ENCODE assay signal across 15 cellular contexts in genomic region chr17:72710185-72710584, GRCh38.
DNase-seq lines count a peak whose midpoint lies in the region; ATAC-seq, FAIRE-seq and TF ChIP-seq lines count a peak whose summit lies in the region.
"Had no signal": no experiment of that assay in that cellular context is flagged by ENCODE, and none has a peak within 500 bp of the region (broad histone marks: within the 10 kb centered on the region; RNA-seq: fewer than 3 reads in every experiment).

No MANE protein-coding gene starts in this region.

- peaks cover 18% of the 10 kb centered on the region; the same call in 1 of the 2 replicates for H3K9me3 ChIP-seq in Panc1 (ENCODE audit: control insufficient read depth, insufficient read depth, low read depth, low read length)
- no peaks in the 10 kb centered on the region for H3K9me3 ChIP-seq in body of pancreas
- H3K9me3 ChIP-seq in esophagus muscularis mucosa: peaks cover 0 to 20% (median 12%) of the 10 kb centered on the region in 4 donors

- peaks cover 32% of the 10 kb centered on the region for H3K4me1 Mint-ChIP-seq in activated T-cell treated with anti-CD3 and anti-CD28 coated beads, Interleukin-2, amount 50 U/mL, for 24 hours (ENCODE audit: low read depth)

- FAIRE-seq in bronchial epithelial cell (lab: Jason Lieb, UNC): no peak

- intact Hi-C loops in Panc1 (cut with micrococcal nuclease; ENCODE audit: unreplicated experiment) (loop anchor here (10.0 kb wide), 1 partner anchor 115 kb away; no protein-coding TSS in a partner anchor), body of pancreas (cut with DNase I) (no loop called here), esophagus muscularis mucosa (cut with DNase I) (no loop called here)

- H3K27ac Mint-ChIP-seq in activated T-cell treated with anti-CD3 and anti-CD28 coated beads, Interleukin-2, amount 50 U/mL, for 24 hours: peak overlapping the region; percentile 34
- H3K27ac Mint-ChIP-seq: CD8-positive, alpha-beta T cell had no signal

- in situ Hi-C loops in Panc1 (cut with HindIII; ENCODE audit: low pct_unique_long_range_greater_than_20kb, low sequenced_read_pairs): no loop called here

- no peak for TF ChIP-seq CTCF in Panc1 (IDR thresholded peaks at IDR 0.05)
- no peak for TF ChIP-seq CTCF in bronchial epithelial cell (IDR thresholded peaks at IDR 0.05; ENCODE audit: insufficient read depth, low read length, severe bottlenecking)
- no peak for TF ChIP-seq CTCF in body of pancreas (IDR thresholded peaks at IDR 0.05)
- TF ChIP-seq CTCF in esophagus muscularis mucosa (IDR thresholded peaks at IDR 0.05): no peak

- POLR2A ChIA-PET in Panc1 (lab: Charles Lee): no interaction called here

- H3K4me3 Mint-ChIP-seq in activated T-cell treated with anti-CD3 and anti-CD28 coated beads, Interleukin-2, amount 50 U/mL, for 24 hours: no peak overlapping the region
- H3K4me3 Mint-ChIP-seq: CD8-positive, alpha-beta T cell had no signal

- H3K27me3 Mint-ChIP-seq in activated T-cell treated with anti-CD3 and anti-CD28 coated beads, Interleukin-2, amount 50 U/mL, for 24 hours: no peaks in the 10 kb centered on the region

- peaks cover 45% of the 10 kb centered on the region for H3K36me3 Mint-ChIP-seq in activated T-cell treated with anti-CD3 and anti-CD28 coated beads, Interleukin-2, amount 50 U/mL, for 24 hours (ENCODE audit: low read depth)

- H3K27me3 ChIP-seq in Panc1 (ENCODE audit: control insufficient read depth, insufficient read depth, low read length) (no peaks in the 10 kb centered on the region), bronchial epithelial cell (ENCODE audit: control insufficient read depth, insufficient read depth, low read length) (no peaks in the 10 kb centered on the region), body of pancreas (no peaks in the 10 kb centered on the region), esophagus muscularis mucosa (no peaks in the 10 kb centered on the region)
- H3K27me3 ChIP-seq: tibial artery had no signal

- H3K27ac ChIP-seq in Panc1 (ENCODE audit: low read length): peak overlapping the region; percentile 80
- no peak overlapping the region for H3K27ac ChIP-seq in body of pancreas
- no peak overlapping the region for H3K27ac ChIP-seq in esophagus muscularis mucosa (replicated peaks in 1 of 4)
- H3K27ac ChIP-seq: KMS-11, tibial artery had no signal

- CTCF ChIA-PET in Panc1 (lab: Charles Lee): no interaction called here

- no peaks in the 10 kb centered on the region for H3K36me3 ChIP-seq in Panc1 (ENCODE audit: control insufficient read depth, insufficient read depth, low read length)
- peaks cover 2% of the 10 kb centered on the region for H3K36me3 ChIP-seq in bronchial epithelial cell (ENCODE audit: control insufficient read depth, insufficient read depth, low read length)
- H3K36me3 ChIP-seq in body of pancreas (replicated peaks in 1 of 2; ENCODE audit: insufficient read depth in 1 of 2, low read depth in 2 of 2): no peaks in the 10 kb centered on the region
- H3K36me3 ChIP-seq in esophagus muscularis mucosa: peaks cover 0 to 6% (median 2%) of the 10 kb centered on the region in 4 donors

- H3K9me3 Mint-ChIP-seq in activated T-cell treated with anti-CD3 and anti-CD28 coated beads, Interleukin-2, amount 50 U/mL, for 24 hours: peaks cover 15% of the 10 kb centered on the region

- no peak for ATAC-seq in Panc1
- ATAC-seq in stimulated activated naive CD8-positive, alpha-beta T cell treated with anti-CD3 and anti-CD28 coated beads, Interleukin-15, Interleukin-2, amounts not matched to agents 100 U/mL and 50 U/mL, for 24 hours: peak; percentile 32
- no peak for ATAC-seq in body of pancreas
- no peak for ATAC-seq in HG03469 (IDR thresholded peaks at IDR 0.05; ENCODE audit: unreplicated experiment)
- ATAC-seq: CD8-positive, alpha-beta T cell had no signal

- H3K4me1 ChIP-seq in Panc1 (ENCODE audit: control insufficient read depth, insufficient read depth, low read length) (peaks cover 19% of the 10 kb centered on the region), body of pancreas (no peaks in the 10 kb centered on the region), esophagus muscularis mucosa (no peaks in the 10 kb centered on the region)
- H3K4me1 ChIP-seq: tibial artery had no signal

- no peak for DNase-seq in activated T-cell treated with anti-CD3 and anti-CD28 coated beads, Interleukin-2, amount 50 U/mL, for 24 hours
- no peak for DNase-seq in activated T-cell treated with anti-CD3 and anti-CD28 coated beads, Interleukin-2, amount 50 U/mL, for 1 hour
- DNase-seq in Panc1 (ENCODE audit: low read depth, low spot score) (no peak), bronchial epithelial cell (ENCODE audit: low read depth) (peak; percentile 96), body of pancreas (no peak), esophagus muscularis mucosa (ENCODE audit: extremely low spot score) (no peak)
- no peak for DNase-seq in stimulated activated naive CD8-positive, alpha-beta T cell treated with anti-CD3 and anti-CD28 coated beads, Interleukin-15, Interleukin-2, amounts not matched to agents 100 U/mL and 50 U/mL, for 24 hours
- DNase-seq: caudate nucleus; CD8-positive, alpha-beta T cell; effector memory CD4-positive, alpha-beta T cell; NCI-H1105 treated with DMSO at 0.1 percent for 48 hours; NCI-H69; tibial artery had no signal

- no peak for TF ChIP-seq EP300 in esophagus muscularis mucosa (IDR thresholded peaks at IDR 0.05)

- no TSS peak for BruUV-seq in Panc1 (replicated peaks; lab: Mats Ljungman, UMichigan)

- H3K4me3 ChIP-seq in Panc1 (ENCODE audit: low read depth in 2 of 2, low read length in 2 of 2): no peak overlapping the region
- peak overlapping the region; percentile 9 for H3K4me3 ChIP-seq in bronchial epithelial cell (ENCODE audit: low read depth, low read length)
- no peak overlapping the region for H3K4me3 ChIP-seq in body of pancreas
- H3K4me3 ChIP-seq in esophagus muscularis mucosa: no peak overlapping the region
- H3K4me3 ChIP-seq: tibial artery had no signal

- TF ChIP-seq POLR2A in body of pancreas (IDR thresholded peaks at IDR 0.05): no peak
- TF ChIP-seq POLR2A in esophagus muscularis mucosa (IDR thresholded peaks at IDR 0.05; ENCODE audit: low read depth): no peak
